33 cellular contexts compared by ENCODE assay signal in the genomic region with DNA sequence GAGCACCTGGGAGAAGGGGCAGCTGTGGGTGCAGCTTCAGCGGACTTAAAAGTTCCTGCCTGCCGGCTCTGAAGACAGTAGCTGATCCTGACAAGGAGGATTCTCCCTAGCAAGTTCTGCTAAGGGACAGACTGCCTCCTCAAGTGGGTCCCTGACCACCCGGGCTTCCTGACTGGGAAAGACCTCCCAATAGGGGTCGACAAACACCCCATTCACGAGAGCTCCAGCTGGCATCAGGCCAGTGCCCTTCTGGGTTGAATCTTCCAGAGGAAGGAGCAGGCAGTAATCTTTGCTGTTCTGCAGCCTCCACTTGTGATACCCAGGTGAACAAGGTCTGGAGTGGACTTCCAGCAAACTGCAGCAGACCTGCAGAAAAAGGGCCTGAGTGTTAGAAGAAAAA.
"Had no signal": no experiment of that assay in that cellular context is flagged by ENCODE, and none has a peak within 500 bp of the region (broad histone marks: within the 10 kb centered on the region; RNA-seq: fewer than 3 reads in every experiment).

No MANE protein-coding gene starts in this region.

- H3K27ac ChIP-seq: adrenal gland, body of pancreas, brain microvascular endothelial cell, breast epithelium, VCaP had no signal

- H3K4me3 ChIP-seq: adrenal gland, body of pancreas, breast epithelium had no signal

- DNase-seq: activated B cell treated with CpG ODN at 0.5 μM for 24 hours; activated CD4-positive, alpha-beta memory T cell treated with anti-CD3 and anti-CD28 coated beads for 36 hours; activated CD4-positive, alpha-beta T cell treated with anti-CD3 and anti-CD28 coated beads for 4 hours; activated CD4-positive, alpha-beta T cell treated with anti-CD3 and anti-CD28 coated beads, Interleukin-2, amount 10 ng/mL, durations not matched to agents 24 days and 14 days; activated CD4-positive, alpha-beta T cell treated with anti-CD3 and anti-CD28 coated beads, Interleukin-2, amount 50 U/mL, for 1 hour; activated CD4-positive, alpha-beta T cell treated with anti-CD3 and anti-CD28 coated beads, Interleukin-2, amount 50 U/mL, for 4 hours; activated CD4-positive, CD25-positive, alpha-beta regulatory T cell treated with anti-CD3 and anti-CD28 coated beads, Interleukin-2, amount 50 U/mL, for 72 hours; activated CD8-positive, alpha-beta memory T cell treated with anti-CD3 and anti-CD28 coated beads, Interleukin-2, amount 50 U/mL, for 4 hours; activated CD8-positive, alpha-beta T cell treated with anti-CD3 and anti-CD28 coated beads for 36 hours; activated effector memory CD4-positive, alpha-beta T cell treated with anti-CD3 and anti-CD28 coated beads, Interleukin-2, amount 50 U/mL, for 16 hours; activated gamma-delta T cell treated with Interleukin-2 at 50 U/mL for 16 hours; activated naive CD4-positive, alpha-beta T cell; activated naive CD4-positive, alpha-beta T cell treated with anti-CD3 and anti-CD28 coated beads for 36 hours; activated naive CD4-positive, alpha-beta T cell treated with anti-CD3 and anti-CD28 coated beads, Interleukin-2, amount 50 U/mL, for 16 hours; activated naive CD8-positive, alpha-beta T cell treated with anti-CD3 and anti-CD28 coated beads for 36 hours; activated T-cell treated with anti-CD3 and anti-CD28 coated beads for 4 hours; activated T-cell treated with anti-CD3 and anti-CD28 coated beads, Interleukin-2, amount 50 U/mL, for 1 hour; activated T-cell treated with anti-CD3 and anti-CD28 coated beads, Interleukin-2, amount 50 U/mL, for 4 hours; activated T-cell treated with anti-CD3 and anti-CD28 coated beads, Interleukin-2, amount 50 U/mL, for 72 hours; amniotic stem cell; brain microvascular endothelial cell; central memory CD4-positive, alpha-beta T cell; T-helper 1 cell; T-helper 2 cell; T-helper 9 cell had no signal

- H3K4me1 ChIP-seq: adrenal gland, body of pancreas, breast epithelium had no signal

- H3K36me3 ChIP-seq: adrenal gland, brain microvascular endothelial cell, breast epithelium had no signal

- H3K9me3 ChIP-seq: adrenal gland, body of pancreas had no signal

- ATAC-seq: activated CD8-positive, alpha-beta T cell treated with anti-CD3 and anti-CD28 coated beads for 36 hours; activated naive CD4-positive, alpha-beta T cell treated with anti-CD3 and anti-CD28 coated beads, Interleukin-2, amount 50 U/mL, for 72 hours; activated T-cell treated with anti-CD3 and anti-CD28 coated beads, Interleukin-2, amount 50 U/mL, for 4 hours; activated T-cell treated with anti-CD3 and anti-CD28 coated beads, Interleukin-2, amount 50 U/mL, for 72 hours; activated T-helper 17 cell treated with anti-CD3 and anti-CD28 coated beads, Interleukin-2, amount 50 U/mL, for 72 hours; body of pancreas had no signal

- FAIRE-seq: astrocyte, TTC549 had no signal

- H3K27me3 ChIP-seq: adrenal gland, body of pancreas, brain microvascular endothelial cell, breast epithelium had no signal
